ENCODE assay signal across 17 cellular contexts in genomic region chr13:58619396-58620113, GRCh38.
DNase-seq lines count a peak whose midpoint lies in the region; ATAC-seq, FAIRE-seq and TF ChIP-seq lines count a peak whose summit lies in the region.
"Had no signal": no experiment of that assay in that cellular context is flagged by ENCODE, and none has a peak within 500 bp of the region (broad histone marks: within the 10 kb centered on the region; RNA-seq: fewer than 3 reads in every experiment).

No MANE protein-coding gene starts in this region.

- H3K9me3 ChIP-seq in H1 (ENCODE audit: insufficient read depth in 2 of 2, low read depth in 1 of 2, low read length in 1 of 2), result no peaks in the 10 kb centered on the region
- H3K9me3 ChIP-seq in body of pancreas, result no peaks in the 10 kb centered on the region
- no peaks in the 10 kb centered on the region for H3K9me3 ChIP-seq in colonic mucosa

- H3K27ac ChIP-seq in H1 (ENCODE audit: low read depth, low read length) (no peak overlapping the region), body of pancreas (no peak overlapping the region), colonic mucosa (no peak overlapping the region)

- no peaks in the 10 kb centered on the region for H3K23me2 ChIP-seq in H1 (ENCODE audit: low read depth, low read length)

- TF ChIP-seq CTCF in H1 (IDR thresholded peaks at IDR 0.05; ENCODE audit: control extremely low read depth in 1 of 3, insufficient read depth in 1 of 3, low read depth in 1 of 3, low read length in 3 of 3) (no peak), body of pancreas (IDR thresholded peaks at IDR 0.05) (no peak), colonic mucosa (IDR thresholded peaks at IDR 0.05) (no peak)

- H2AFZ ChIP-seq in H1 (ENCODE audit: low read length), result 0 out of 2 replicates have a peak overlapping the region, but pooled peaks have one; percentile 76

- no peak overlapping the region for H3K14ac ChIP-seq in H1 (ENCODE audit: insufficient read length)

- no peaks in the 10 kb centered on the region for H3K79me1 ChIP-seq in H1 (ENCODE audit: low read depth, low read length)

- H2BK12ac ChIP-seq in H1 (ENCODE audit: low read depth, low read length), result no peak overlapping the region

- H3K4ac ChIP-seq in H1 (replicated peaks; ENCODE audit: insufficient read length, low read depth, low read length), result no peak overlapping the region

- H2AK5ac ChIP-seq in H1 (ENCODE audit: low read depth, low read length), result no peak overlapping the region

- intact Hi-C loops in body of pancreas (cut with DNase I), result no loop called here
- intact Hi-C loops in colonic mucosa (cut with DNase I), result no loop called here

- TF ChIP-seq EP300 in H1 (IDR thresholded peaks at IDR 0.05; ENCODE audit: borderline replicate concordance in 1 of 2, low read depth in 2 of 2, low read length in 2 of 2), result no peak

- POLR2A ChIA-PET in H1 (lab: Charles Lee; ENCODE audit: partially characterized antibody), result no interaction called here

- no peaks in the 10 kb centered on the region for H4K20me1 ChIP-seq in H1 (replicated peaks in 1 of 2; ENCODE audit: control insufficient read depth in 1 of 2, insufficient read depth in 2 of 2, low read length in 2 of 2)

- H3K56ac ChIP-seq in H1 (replicated peaks; ENCODE audit: insufficient read length, low read depth, low read length), result no peak overlapping the region

- no peak overlapping the region for H4K91ac ChIP-seq in H1 (replicated peaks; ENCODE audit: insufficient read length, low read length)

- H3K23ac ChIP-seq in H1 (ENCODE audit: insufficient read length), result no peak overlapping the region

- no peak for FAIRE-seq in H1 (lab: Jason Lieb, UNC)
- FAIRE-seq: RCC 7860 had no signal

- no peak for TF ChIP-seq RAD21 in H1 (IDR thresholded peaks at IDR 0.05 in 1 of 2, conservative IDR thresholded peaks at IDR 0.05 in 1 of 2; ENCODE audit: low read depth in 2 of 2, low read length in 2 of 2)

- no peaks in the 10 kb centered on the region for H3K79me2 ChIP-seq in H1 (ENCODE audit: control insufficient read depth in 1 of 2, insufficient read depth in 2 of 2, low read length in 2 of 2)

- H3K4me3 ChIP-seq in H1 (ENCODE audit: extremely low read depth in 1 of 4, insufficient read depth in 2 of 4, low read depth in 3 of 4, low read length in 4 of 4) (no peak overlapping the region), body of pancreas (no peak overlapping the region), colonic mucosa (no peak overlapping the region)

- H3K4me2 ChIP-seq in H1 (ENCODE audit: insufficient read depth in 1 of 2, low read depth in 2 of 2, low read length in 2 of 2), result no peak overlapping the region

- H3K4me1 ChIP-seq in H1 (replicated peaks in 1 of 4; ENCODE audit: control insufficient read depth in 3 of 4, insufficient read depth in 4 of 4, low read length in 3 of 4), result peaks cover 0 to 11% (median 2%) of the 10 kb centered on the region in 4 experiments; a peak in 3 of 7 replicates
- no peaks in the 10 kb centered on the region for H3K4me1 ChIP-seq in body of pancreas
- no peaks in the 10 kb centered on the region for H3K4me1 ChIP-seq in colonic mucosa

- CTCF ChIA-PET in H1 (lab: Charles Lee; ENCODE audit: partially characterized antibody), result interaction anchor here (0.6 kb wide), 1 partner anchor 65 kb away, joined by 3 read pairs; no protein-coding TSS in a partner anchor

- no peak overlapping the region for H4K5ac ChIP-seq in H1 (ENCODE audit: insufficient read length, low read depth, low read length)

- H2BK20ac ChIP-seq in H1 (ENCODE audit: low read length), result no peak overlapping the region

- H4K8ac ChIP-seq in H1 (ENCODE audit: extremely low read depth, insufficient read depth, low read length), result no peak overlapping the region

- no peak overlapping the region for H2BK120ac ChIP-seq in H1 (replicated peaks; ENCODE audit: low read depth, low read length)

- H3K27me3 ChIP-seq in H1 (replicated peaks in 1 of 4; ENCODE audit: control insufficient read depth in 3 of 4, extremely low read depth in 1 of 4, insufficient read depth in 3 of 4, low read length in 3 of 4) (no peaks in the 10 kb centered on the region), body of pancreas (no peaks in the 10 kb centered on the region), colonic mucosa (no peaks in the 10 kb centered on the region)

- DNase-seq in COR-L47 (lab: John Stamatoyannopoulos, UW), result peak; percentile 12
- DNase-seq in NCI-H2171 treated with DMSO at 0.1 percent for 48 hours (lab: John Stamatoyannopoulos, UW), result peak; percentile 98
- no peak for DNase-seq in H1 (ENCODE audit: low read depth in 1 of 2, low spot score in 2 of 2)
- no peak for DNase-seq in body of pancreas
- DNase-seq in colonic mucosa, result no peak
- DNase-seq: activated CD4-positive, alpha-beta T cell treated with anti-CD3 and anti-CD28 coated beads for 4 hours; caudate nucleus; effector memory CD8-positive, alpha-beta T cell; foreskin fibroblast; HCEC 1CT; NCI-H446; T-helper 17 cell had no signal

- H3K9ac ChIP-seq in H1 (replicated peaks in 1 of 4; ENCODE audit: extremely low read depth in 1 of 4, low read depth in 3 of 4, low read length in 3 of 4), result no peak overlapping the region
- H3K9ac ChIP-seq in colonic mucosa (ENCODE audit: low read depth in 2 of 2, low read length in 2 of 2), result no peak overlapping the region

- WGBS in H1 (ENCODE audit: extremely low coverage in 1 of 2, insufficient coverage in 1 of 2, insufficient read length in 1 of 2, insufficient replicate concordance in 2 of 2, low coverage in 1 of 2, low lambda C conversion rate in 2 of 2, missing lambda C conversion rate in 1 of 2), 2 experiments, result 86% methylated on average over 5 of the region's 5 CpGs; no CpG with 5 or more reads in 1 of the 2 experiments
- 30 to 32% methylated on average over 5 of the region's 5 CpGs for WGBS in body of pancreas, 2 donors

- H3K18ac ChIP-seq in H1 (ENCODE audit: extremely low read depth, low read length), result no peak overlapping the region

- H2BK15ac ChIP-seq in H1 (ENCODE audit: low read length), result no peak overlapping the region

- H3K36me3 ChIP-seq in H1 (ENCODE audit: control insufficient read depth in 2 of 4, insufficient read depth in 4 of 4, low read length in 3 of 4), result no peaks in the 10 kb centered on the region
- no peaks in the 10 kb centered on the region for H3K36me3 ChIP-seq in body of pancreas (replicated peaks in 1 of 2; ENCODE audit: insufficient read depth in 1 of 2, low read depth in 2 of 2)
- H3K36me3 ChIP-seq in colonic mucosa, result no peaks in the 10 kb centered on the region

- ATAC-seq in HG02798 (IDR thresholded peaks at IDR 0.05; ENCODE audit: poor library complexity, unreplicated experiment), result peak; percentile 49
- ATAC-seq in HG03432 (IDR thresholded peaks at IDR 0.05; ENCODE audit: unreplicated experiment), result no peak
- ATAC-seq in GM21390 (IDR thresholded peaks at IDR 0.05; ENCODE audit: unreplicated experiment), result no peak
- ATAC-seq in body of pancreas, result no peak
- ATAC-seq: activated naive CD4-positive, alpha-beta T cell treated with anti-CD3 and anti-CD28 coated beads, Interleukin-2, amount 50 U/mL, for 72 hours; effector memory CD8-positive, alpha-beta T cell; T-helper 17 cell had no signal

- TF ChIP-seq POLR2A in H1 (IDR thresholded peaks at IDR 0.05; ENCODE audit: control extremely low read depth in 1 of 2, low read depth in 2 of 2, low read length in 2 of 2) (no peak), body of pancreas (IDR thresholded peaks at IDR 0.05) (no peak)

- H2BK5ac ChIP-seq in H1 (ENCODE audit: low read depth, low read length), result no peak overlapping the region

TF ChIP-seq in H1, 55 proteins besides CTCF, POLR2A, EP300 and RAD21:
- no peak for TF ChIP-seq NRF1 (IDR thresholded peaks at IDR 0.05; ENCODE audit: low read depth, low read length)
- no peak for TF ChIP-seq RNF2 (IDR thresholded peaks at IDR 0.05; ENCODE audit: borderline replicate concordance, low read depth, low read length, missing control alignments, poor library complexity, severe bottlenecking)
TF ChIP-seq in H1: peak in this region for 0.

Comparison
In these comparisons a context has a peak if more than half of its experiments do, and no peak if none do; other contexts are left out.
1. DNase-seq: peak in COR-L47 (single experiment) and NCI-H2171 treated with DMSO at 0.1 percent for 48 hours (single experiment); none in H1 (0 of 2), body of pancreas (0 of 4) and colonic mucosa (single experiment).